1 cellular context compared by ENCODE assay signal in the genomic region with DNA sequence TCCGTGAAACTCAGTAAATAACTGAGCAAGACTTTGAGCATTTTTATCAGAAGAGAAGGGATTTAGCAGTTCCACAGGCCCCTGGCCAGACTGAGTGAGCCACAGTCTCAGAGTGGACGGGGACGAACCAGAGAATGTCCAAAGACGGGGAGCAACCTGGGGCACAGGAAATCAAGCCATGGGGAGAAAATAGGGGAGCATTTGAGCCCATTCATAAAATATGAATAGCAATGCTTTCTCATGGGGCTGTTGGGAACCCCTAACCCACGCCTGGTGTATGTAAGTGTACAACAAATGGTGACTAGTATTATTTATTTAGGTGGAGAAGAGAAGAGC.
TF ChIP-seq lines count a peak whose summit lies in the region.

No MANE protein-coding gene starts in this region.

TF ChIP-seq in H1, 55 proteins besides CTCF, POLR2A, EP300 and RAD21:
- TF ChIP-seq, protein P1, sequence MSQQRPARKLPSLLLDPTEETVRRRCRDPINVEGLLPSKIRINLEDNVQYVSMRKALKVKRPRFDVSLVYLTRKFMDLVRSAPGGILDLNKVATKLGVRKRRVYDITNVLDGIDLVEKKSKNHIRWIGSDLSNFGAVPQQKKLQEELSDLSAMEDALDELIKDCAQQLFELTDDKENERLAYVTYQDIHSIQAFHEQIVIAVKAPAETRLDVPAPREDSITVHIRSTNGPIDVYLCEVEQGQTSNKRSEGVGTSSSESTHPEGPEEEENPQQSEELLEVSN (IDR thresholded peaks at IDR 0.05) = no peak
- no peak for TF ChIP-seq NANOG (IDR thresholded peaks at IDR 0.05; ENCODE audit: insufficient read depth, low read depth, low read length, poor library complexity, severe bottlenecking)
- TF ChIP-seq EZH2 (IDR thresholded peaks at IDR 0.05; ENCODE audit: low read depth, low read length, severe bottlenecking) = no peak
- TF ChIP-seq RXRA (IDR thresholded peaks at IDR 0.05; ENCODE audit: insufficient read depth, low read depth, low read length) = no peak
- no peak for TF ChIP-seq ASH2L (IDR thresholded peaks at IDR 0.05; ENCODE audit: low read length)
- no peak for TF ChIP-seq TEAD4 (IDR thresholded peaks at IDR 0.05; ENCODE audit: low read depth, low read length)
- TF ChIP-seq BCL11A (IDR thresholded peaks at IDR 0.05; ENCODE audit: low read depth in 2 of 2, low read length in 2 of 2) = no peak
- no peak for TF ChIP-seq RFX5 (IDR thresholded peaks at IDR 0.05; ENCODE audit: borderline replicate concordance, low read depth, low read length)
- no peak for TF ChIP-seq MAX (IDR thresholded peaks at IDR 0.05)
- no peak for TF ChIP-seq KDM4A (IDR thresholded peaks at IDR 0.05; ENCODE audit: low read depth, low read length, severe bottlenecking)
- no peak for TF ChIP-seq SP4 (IDR thresholded peaks at IDR 0.05; ENCODE audit: low read length)
- no peak for TF ChIP-seq EGR1 (IDR thresholded peaks at IDR 0.05; ENCODE audit: borderline replicate concordance, low read depth, low read length)
- TF ChIP-seq CEBPB (IDR thresholded peaks at IDR 0.05; ENCODE audit: low read depth, low read length) = no peak
- no peak for TF ChIP-seq POU5F1 (IDR thresholded peaks at IDR 0.05; ENCODE audit: low read depth, low read length)
- TF ChIP-seq TAF1 (IDR thresholded peaks at IDR 0.05; ENCODE audit: low read depth, low read length) = no peak
- no peak for TF ChIP-seq CTBP2 (IDR thresholded peaks at IDR 0.05; ENCODE audit: borderline replicate concordance, insufficient read depth, insufficient read length, low read length)
- TF ChIP-seq GABPA (IDR thresholded peaks at IDR 0.05; ENCODE audit: borderline replicate concordance, insufficient read depth, low read length) = no peak
- no peak for TF ChIP-seq TAF7 (optimal IDR thresholded peaks at IDR 0.05; ENCODE audit: borderline replicate concordance, low read depth, low read length)
- TF ChIP-seq HDAC6 (IDR thresholded peaks at IDR 0.05; ENCODE audit: low read depth, low read length) = no peak
